Comparison of ENCODE assay signal across 8 cellular contexts in genomic region chr6:150813993-150814359, GRCh38. TPM values are rescaled to one million over a fixed set of nuclear protein-coding genes. Genes with fewer than 3 reads are reported as not detected.
A peak's percentile ranks its signal among the peaks of the same experiment; 100 is the strongest.
DNase-seq lines count a peak whose midpoint lies in the region; ATAC-seq and TF ChIP-seq lines count a peak whose summit lies in the region.

No MANE protein-coding gene starts in this region.

- H3K9me3 ChIP-seq in fibroblast of lung (ENCODE audit: control insufficient read depth, insufficient read depth, low read depth, low read length) = no peaks in the 10 kb centered on the region

- H3K27me3 ChIP-seq in fibroblast of lung (ENCODE audit: control insufficient read depth, insufficient read depth, low read length) = no peaks in the 10 kb centered on the region

- peak overlapping the region; percentile 10 for H3K4me2 ChIP-seq in fibroblast of lung (ENCODE audit: extremely low read depth, insufficient read depth, low read length)

- no peaks in the 10 kb centered on the region for H3K36me3 ChIP-seq in fibroblast of lung (ENCODE audit: control insufficient read depth, insufficient read depth, low read length)

- TF ChIP-seq CTCF in fibroblast of lung (conservative IDR thresholded peaks at IDR 0.05 in 1 of 2, IDR thresholded peaks at IDR 0.05 in 1 of 2; ENCODE audit: low read depth in 1 of 2, low read length in 2 of 2) = no peak

- no peak overlapping the region for H3K27ac ChIP-seq in fibroblast of lung (ENCODE audit: insufficient read depth, low read length)

- H3K4me1 ChIP-seq in fibroblast of lung (ENCODE audit: control insufficient read depth, extremely low read depth, insufficient read depth, low read length) = peaks cover 7% of the 10 kb centered on the region

- H3K9ac ChIP-seq in fibroblast of lung (ENCODE audit: insufficient read depth, low read length) = no peak overlapping the region

- no peaks in the 10 kb centered on the region for H4K20me1 ChIP-seq in fibroblast of lung (ENCODE audit: control insufficient read depth, extremely low read depth, insufficient read depth, low read length)

- peak; percentile 55 for ATAC-seq in GM21381 (IDR thresholded peaks at IDR 0.05; ENCODE audit: unreplicated experiment)

- peak; percentile 54 for DNase-seq in Caki2 (ENCODE audit: low read depth)
- DNase-seq in HS-5 (ENCODE audit: low read depth) = peak; percentile 31
- DNase-seq in fibroblast of lung (ENCODE audit: low read depth in 2 of 2) = peak; percentile 17 to 68
- DNase-seq in NCI-H146 (lab: John Stamatoyannopoulos, UW) = no peak
- DNase-seq in medulla oblongata (ENCODE audit: extremely low spot score) = no peak
- no peak for DNase-seq in SKM-1 (lab: John Stamatoyannopoulos, UW; ENCODE audit: unreplicated experiment)
- DNase-seq in SHP77 treated with DMSO at 0.1 percent for 48 hours (lab: John Stamatoyannopoulos, UW) = no peak

- no peak overlapping the region for H2AFZ ChIP-seq in fibroblast of lung (ENCODE audit: low read length)

- in situ Hi-C loops in Caki2 (cut with HindIII; ENCODE audit: low pct_unique_long_range_greater_than_20kb, low sequenced_read_pairs) = no loop called here

- H3K79me2 ChIP-seq in fibroblast of lung (ENCODE audit: control insufficient read depth, insufficient read depth, low read length) = no peaks in the 10 kb centered on the region

- H3K4me3 ChIP-seq in fibroblast of lung (replicated peaks in 1 of 4; ENCODE audit: control extremely low read depth in 1 of 4, insufficient read depth in 1 of 4, low read depth in 3 of 4, low read length in 4 of 4) = no peak overlapping the region

RNA-seq across cellular contexts. Expression of gene MTHFD1L, which starts 51.5 kb away (rescaled TPM):
- total RNA-seq in Caki2 (2014; rRNA removed; shearing (Covaris generic); ENCODE audit: low replicate concordance) = 48.6 and 63.2 TPM in 2 replicates
- total RNA-seq in fibroblast of lung = 43.4 and 48.9 TPM in 2 replicates
- polyA plus RNA-seq in fibroblast of lung = 36.1 and 51.1 TPM in 2 replicates
- 43.1 and 63.7 TPM in 2 replicates for polyA plus RNA-seq in fibroblast of lung (2012)
- 14.8 and 38.7 TPM in 2 replicates for polyA minus RNA-seq in fibroblast of lung (ENCODE audit: low replicate concordance)

Comparison
In these comparisons a context has a peak if more than half of its experiments do, and no peak if none do; other contexts are left out.
1. DNase-seq: peak in Caki2 (single experiment), HS-5 (single experiment) and fibroblast of lung (2 of 2); none in NCI-H146 (single experiment), medulla oblongata (single experiment), SKM-1 (single experiment) and SHP77 treated with DMSO at 0.1 percent for 48 hours (single experiment).